ENCODE assay signal across 27 cellular contexts in the genomic region with DNA sequence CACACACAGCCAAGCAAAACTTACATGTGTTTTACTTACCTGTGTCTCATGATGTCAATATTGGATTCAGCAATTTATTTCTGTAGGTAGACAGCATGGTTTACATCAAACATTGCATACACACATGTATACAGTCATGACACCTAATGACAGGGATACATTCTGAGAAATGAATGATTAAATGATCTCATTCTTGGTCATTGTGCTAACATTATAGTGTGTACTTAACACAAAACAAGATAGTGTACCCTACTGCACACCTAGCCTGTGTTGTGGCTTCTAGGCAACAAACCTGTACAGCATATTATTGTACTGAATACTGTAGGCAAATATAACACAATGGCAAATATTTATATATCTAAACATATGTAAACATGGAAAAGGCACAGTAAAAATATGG.
"Had no signal": no experiment of that assay in that cellular context is flagged by ENCODE, and none has a peak within 500 bp of the region (broad histone marks: within the 10 kb centered on the region; RNA-seq: fewer than 3 reads in every experiment).

No MANE protein-coding gene starts in this region.

- H3K9me3 ChIP-seq: ovary, psoas muscle, right lobe of liver, sigmoid colon, stomach, thoracic aorta, thyroid gland, tibial nerve, upper lobe of left lung, vagina had no signal

- H3K4me1 ChIP-seq: psoas muscle, sigmoid colon, tibial nerve, upper lobe of left lung had no signal

- DNase-seq: naive B cell; naive thymus-derived CD8-positive, alpha-beta T cell; nephron progenitor cell; occipital lobe; ovary; posterior cingulate gyrus; psoas muscle; right cardiac atrium; right lobe of liver; sigmoid colon; small intestine; stimulated activated CD4-positive, alpha-beta T cell treated with anti-CD3 and anti-CD28 coated beads, Interleukin-15, amount 100 ng/mL, for 24 hours; stimulated activated CD4-positive, alpha-beta T cell treated with anti-CD3 and anti-CD28 coated beads, Interleukin-2, amount 100 ng/mL, for 24 hours; stimulated activated CD4-positive, alpha-beta T cell treated with anti-CD3 and anti-CD28 coated beads, Interleukin-2, amount 100 ng/mL, for 48 hours; stimulated activated CD4-positive, alpha-beta T cell treated with anti-CD3 and anti-CD28 coated beads, Interleukin-4, amount 100 ng/mL, for 24 hours; stimulated activated naive B cell treated with anti-CD40 and anti-IgM and Interleukin-4, amounts not matched to agents 10 μg/mL and 1 μg/mL and 100 μg/mL, for 72 hours; stimulated activated naive CD4-positive, alpha-beta T cell treated with Interleukin-2 at 50 U/mL for 16 hours; stomach; thyroid gland; trophoblast cell; upper lobe of left lung had no signal

- ATAC-seq: naive thymus-derived CD8-positive, alpha-beta T cell; natural killer cell treated with Interleukin-12 subunit alpha and Interleukin-12 subunit beta and Interleukin-15 and Interleukin-18, amount 100 ng/mL, for 72 hours; psoas muscle; right cardiac atrium; right lobe of liver; stimulated activated effector memory CD8-positive, alpha-beta T cell treated with anti-CD3 and anti-CD28 coated beads, Interleukin-12 subunit alpha, Interleukin-12 subunit beta, amount 100 ng/mL, for 72 hours; stimulated activated naive B cell treated with anti-CD40 and anti-IgM and Interleukin-4, amounts not matched to agents 10 μg/mL and 1 μg/mL and 100 μg/mL, for 72 hours had no signal

- FAIRE-seq: small intestine had no signal

- H3K27ac ChIP-seq: ovary, parathyroid adenoma, psoas muscle, right lobe of liver, sigmoid colon, stomach, thoracic aorta, thyroid gland, tibial nerve, upper lobe of left lung, vagina had no signal

- H3K4me3 ChIP-seq: ovary, psoas muscle, right lobe of liver, sigmoid colon, stomach, thoracic aorta, thyroid gland, tibial nerve, upper lobe of left lung, vagina had no signal

- H3K27me3 ChIP-seq: ovary, right lobe of liver, sigmoid colon, stomach, thyroid gland, tibial nerve, upper lobe of left lung, vagina had no signal

- H3K9ac ChIP-seq: parathyroid adenoma had no signal

- H2AFZ ChIP-seq: parathyroid adenoma had no signal

- H3K79me2 ChIP-seq: parathyroid adenoma had no signal

- H3K36me3 ChIP-seq: ovary, right lobe of liver, sigmoid colon, stomach, thoracic aorta, thyroid gland, tibial nerve, upper lobe of left lung, vagina had no signal
